1 cellular context compared by ENCODE assay signal in the genomic region with DNA sequence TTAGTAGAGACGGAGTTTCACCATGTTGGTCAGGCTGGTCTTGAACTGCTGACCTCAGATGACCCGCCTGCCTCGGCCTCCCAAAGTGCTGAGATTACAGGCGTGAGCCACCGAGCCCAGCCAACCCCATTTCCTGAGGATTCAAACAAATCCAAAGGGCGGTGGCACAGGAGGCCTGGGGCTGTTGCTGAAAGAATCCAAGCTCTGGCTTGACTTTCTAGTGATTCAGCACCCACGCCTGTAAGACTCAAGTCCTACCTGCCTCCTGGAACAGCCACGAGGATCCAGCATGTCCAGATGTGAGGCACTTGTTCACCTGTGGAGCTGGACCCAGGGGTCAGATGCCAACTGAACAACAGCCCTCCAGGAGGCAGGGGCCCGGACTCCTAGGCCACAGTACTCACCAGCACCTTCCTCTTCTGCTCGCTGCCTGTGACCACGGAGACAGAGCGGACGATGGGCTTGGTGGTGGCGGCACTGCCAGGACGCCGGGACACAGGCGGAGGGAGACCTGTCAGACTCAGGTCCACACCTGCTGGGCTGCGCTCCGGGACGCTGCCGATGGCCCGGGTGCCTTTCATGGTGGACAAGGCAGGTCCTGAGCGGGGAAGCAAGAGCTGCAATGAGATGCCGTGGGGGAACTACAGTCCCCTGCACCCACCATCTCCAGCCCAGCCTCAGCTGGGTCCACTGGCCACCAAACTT.
TF ChIP-seq lines count a peak whose summit lies in the region.

No MANE protein-coding gene starts in this region.

TF ChIP-seq in HepG2, 621 proteins besides CTCF, POLR2A, EP300 and RAD21:
- TF ChIP-seq, protein P1, sequence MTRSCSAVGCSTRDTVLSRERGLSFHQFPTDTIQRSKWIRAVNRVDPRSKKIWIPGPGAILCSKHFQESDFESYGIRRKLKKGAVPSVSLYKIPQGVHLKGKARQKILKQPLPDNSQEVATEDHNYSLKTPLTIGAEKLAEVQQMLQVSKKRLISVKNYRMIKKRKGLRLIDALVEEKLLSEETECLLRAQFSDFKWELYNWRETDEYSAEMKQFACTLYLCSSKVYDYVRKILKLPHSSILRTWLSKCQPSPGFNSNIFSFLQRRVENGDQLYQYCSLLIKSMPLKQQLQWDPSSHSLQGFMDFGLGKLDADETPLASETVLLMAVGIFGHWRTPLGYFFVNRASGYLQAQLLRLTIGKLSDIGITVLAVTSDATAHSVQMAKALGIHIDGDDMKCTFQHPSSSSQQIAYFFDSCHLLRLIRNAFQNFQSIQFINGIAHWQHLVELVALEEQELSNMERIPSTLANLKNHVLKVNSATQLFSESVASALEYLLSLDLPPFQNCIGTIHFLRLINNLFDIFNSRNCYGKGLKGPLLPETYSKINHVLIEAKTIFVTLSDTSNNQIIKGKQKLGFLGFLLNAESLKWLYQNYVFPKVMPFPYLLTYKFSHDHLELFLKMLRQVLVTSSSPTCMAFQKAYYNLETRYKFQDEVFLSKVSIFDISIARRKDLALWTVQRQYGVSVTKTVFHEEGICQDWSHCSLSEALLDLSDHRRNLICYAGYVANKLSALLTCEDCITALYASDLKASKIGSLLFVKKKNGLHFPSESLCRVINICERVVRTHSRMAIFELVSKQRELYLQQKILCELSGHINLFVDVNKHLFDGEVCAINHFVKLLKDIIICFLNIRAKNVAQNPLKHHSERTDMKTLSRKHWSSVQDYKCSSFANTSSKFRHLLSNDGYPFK (CRISPR knock-in tag; IDR thresholded peaks at IDR 0.05; ENCODE audit: borderline replicate concordance), result no peak
- TF ChIP-seq KDM5B (CRISPR knock-in tag; IDR thresholded peaks at IDR 0.05; ENCODE audit: borderline replicate concordance) (peak; percentile 33; the same call in 1 of the 2 replicates), ZNF777 (CRISPR knock-in tag; IDR thresholded peaks at IDR 0.05) (no peak), AGO2 (optimal IDR thresholded peaks at IDR 0.05; ENCODE audit: low read depth, low read length) (peak; percentile 30), ZFYVE20 (CRISPR knock-in tag; IDR thresholded peaks at IDR 0.05; ENCODE audit: borderline replicate concordance, low read depth) (no peak), HMG20B (CRISPR knock-in tag; conservative IDR thresholded peaks at IDR 0.05) (no peak)
